20 cellular contexts compared by ENCODE assay signal in the genomic region with DNA sequence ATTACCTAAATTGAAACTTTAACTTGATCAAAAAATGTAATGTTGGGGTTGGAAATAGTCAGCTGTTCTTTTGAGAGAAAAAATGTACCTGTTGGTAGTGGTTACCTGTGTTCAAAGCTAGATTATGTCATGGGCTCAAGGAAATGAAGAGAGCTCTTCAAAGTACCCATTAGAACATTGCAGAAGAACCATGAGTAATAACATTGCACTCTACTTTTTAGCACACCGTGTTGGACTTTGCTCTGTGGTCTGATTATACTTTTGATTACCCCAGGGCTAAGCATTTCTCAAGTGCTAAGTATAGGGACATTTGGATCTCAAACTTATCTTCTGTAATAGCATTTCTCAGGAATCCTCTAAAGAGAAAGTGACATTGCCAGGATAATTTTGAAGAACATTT.
"Had no signal": no experiment of that assay in that cellular context is flagged by ENCODE, and none has a peak within 500 bp of the region (broad histone marks: within the 10 kb centered on the region; RNA-seq: fewer than 3 reads in every experiment).

No MANE protein-coding gene starts in this region.

- ATAC-seq: esophagus mucosa; gastrocnemius medialis; naive thymus-derived CD4-positive, alpha-beta T cell; right cardiac atrium had no signal

- DNase-seq: dorsolateral prefrontal cortex; effector CD4-positive, alpha-beta T cell; foreskin fibroblast; gastrocnemius medialis; head of caudate nucleus; kidney; mesendoderm; midbrain; naive thymus-derived CD4-positive, alpha-beta T cell; right cardiac atrium; sigmoid colon; spleen; stimulated activated CD4-positive, alpha-beta T cell treated with anti-CD3 and anti-CD28 coated beads, Interleukin-4, amount 100 ng/mL, for 4 hours; stimulated activated naive B cell treated with anti-CD40 and anti-IgM and Interleukin-4, amounts not matched to agents 10 μg/mL and 1 μg/mL and 100 μg/mL, for 72 hours; upper lobe of left lung had no signal

- H3K4me3 ChIP-seq: dorsolateral prefrontal cortex, gastrocnemius medialis, neural progenitor cell, prostate gland, sigmoid colon, spleen, thoracic aorta, tibial nerve, upper lobe of left lung had no signal
